In the genomic region with DNA sequence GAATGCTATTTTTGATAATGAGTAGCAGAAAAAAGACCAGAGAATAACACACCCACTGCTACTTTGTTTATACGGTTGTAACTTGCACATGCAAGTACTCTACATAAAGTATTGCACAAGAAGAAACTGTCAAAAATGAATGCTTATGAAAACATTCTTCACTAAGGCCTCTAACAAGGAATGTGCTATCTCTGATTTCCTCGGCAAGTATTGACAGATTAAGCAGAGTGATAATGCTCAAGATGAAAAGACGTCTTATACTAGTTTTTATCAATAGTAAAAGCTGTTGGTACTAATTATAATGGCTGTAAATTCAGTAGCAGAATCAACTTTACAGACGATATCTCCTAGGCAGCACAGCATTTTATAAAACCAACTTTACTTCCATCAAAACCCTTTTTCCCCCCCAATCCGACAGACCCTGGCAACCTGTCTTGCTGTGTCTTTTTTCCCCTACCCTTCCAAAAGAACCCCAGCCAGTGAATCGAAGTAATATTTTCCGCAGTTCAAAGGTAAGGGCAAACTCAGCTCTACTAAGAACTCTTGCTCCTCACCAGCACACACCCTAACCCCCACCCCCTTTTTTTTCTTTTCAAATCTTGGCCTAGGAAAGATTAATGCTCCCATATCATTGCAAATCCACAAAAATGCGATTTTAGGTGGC, we compare ENCODE assay signal across 8 cellular contexts. TPM values are rescaled to one million over a fixed set of nuclear protein-coding genes. Genes with fewer than 3 reads are reported as not detected.
DNase-seq lines count a peak whose midpoint lies in the region; ATAC-seq and TF ChIP-seq lines count a peak whose summit lies in the region.

No MANE protein-coding gene starts in this region.

- peak overlapping the region; percentile 94 to 98 (median 96) for H3K27ac ChIP-seq in Peyer's patch
- H3K27ac ChIP-seq in endodermal cell (ENCODE audit: low read depth, low read length): peak overlapping the region; percentile 96

- DNase-seq in activated T-cell treated with anti-CD3 and anti-CD28 coated beads, Interleukin-2, amount 50 U/mL, for 4 hours: no peak
- DNase-seq in activated T-cell treated with anti-CD3 and anti-CD28 coated beads, Interleukin-2, amount 50 U/mL, for 1 hour: no peak
- DNase-seq in Peyer's patch (no peak), endodermal cell (no peak), neural crest cell (ENCODE audit: low read depth, low spot score) (no peak), NCI-H524 treated with DMSO at 0.1 percent for 48 hours (lab: John Stamatoyannopoulos, UW) (no peak), nucleus accumbens (lab: John Stamatoyannopoulos, UW) (no peak)

- H3K27me3 Mint-ChIP-seq in activated T-cell treated with anti-CD3 and anti-CD28 coated beads, Interleukin-2, amount 50 U/mL, for 4 hours (ENCODE audit: low read depth): no peaks in the 10 kb centered on the region
- no peaks in the 10 kb centered on the region for H3K27me3 Mint-ChIP-seq in endodermal cell (ENCODE audit: insufficient read depth)
- H3K27me3 Mint-ChIP-seq in neural crest cell (ENCODE audit: low read depth): no peaks in the 10 kb centered on the region

- H3K9ac ChIP-seq in endodermal cell (ENCODE audit: extremely low read depth, low read length, poor library complexity, severe bottlenecking): peak overlapping the region; percentile 81

- H3K4me1 ChIP-seq in Peyer's patch: peaks cover 0 to 36% (median 3%) of the 10 kb centered on the region in 4 donors
- H3K4me1 ChIP-seq in endodermal cell (ENCODE audit: control insufficient read depth, insufficient read depth, low read length): no peaks in the 10 kb centered on the region

- WGBS in endodermal cell (ENCODE audit: insufficient coverage in 1 of 2, insufficient read length in 1 of 2), 2 experiments: 0 to 5% methylated on average over 2 to 8 of the region's 8 CpGs

- H3K4me1 Mint-ChIP-seq in activated T-cell treated with anti-CD3 and anti-CD28 coated beads, Interleukin-2, amount 50 U/mL, for 4 hours (ENCODE audit: low read depth): peaks cover 54% of the 10 kb centered on the region
- H3K4me1 Mint-ChIP-seq in endodermal cell (peaks cover 40% of the 10 kb centered on the region), neural crest cell (peaks cover 54% of the 10 kb centered on the region)

- no peak for TF ChIP-seq CTCF in Peyer's patch (IDR thresholded peaks at IDR 0.05)
- no peak for TF ChIP-seq CTCF in endodermal cell (conservative IDR thresholded peaks at IDR 0.05)
- TF ChIP-seq CTCF in neural crest cell (conservative IDR thresholded peaks at IDR 0.05): no peak

- H3K4me3 Mint-ChIP-seq in activated T-cell treated with anti-CD3 and anti-CD28 coated beads, Interleukin-2, amount 50 U/mL, for 4 hours: peak overlapping the region; percentile 86
- H3K4me3 Mint-ChIP-seq in endodermal cell: peak overlapping the region; percentile 95
- peak overlapping the region; percentile 94 for H3K4me3 Mint-ChIP-seq in neural crest cell

- H3K27ac Mint-ChIP-seq in endodermal cell (peak overlapping the region; percentile 93), neural crest cell (ENCODE audit: unreplicated experiment) (peak overlapping the region; percentile 95)

- no peaks in the 10 kb centered on the region for H3K36me3 Mint-ChIP-seq in activated T-cell treated with anti-CD3 and anti-CD28 coated beads, Interleukin-2, amount 50 U/mL, for 4 hours (ENCODE audit: insufficient read depth)
- H3K36me3 Mint-ChIP-seq in endodermal cell (ENCODE audit: low read depth) (peaks cover 2% of the 10 kb centered on the region), neural crest cell (ENCODE audit: low read depth) (no peaks in the 10 kb centered on the region)

- H3K36me3 ChIP-seq in Peyer's patch (no peaks in the 10 kb centered on the region), endodermal cell (ENCODE audit: control insufficient read depth, insufficient read depth, low read length) (peaks cover 5% of the 10 kb centered on the region)

- TF ChIP-seq POLR2A in Peyer's patch (IDR thresholded peaks at IDR 0.05): no peak

- no peak for ATAC-seq in activated T-cell treated with anti-CD3 and anti-CD28 coated beads, Interleukin-2, amount 50 U/mL, for 4 hours
- ATAC-seq in GM21447 (IDR thresholded peaks at IDR 0.05; ENCODE audit: unreplicated experiment): no peak

- H3K4me3 ChIP-seq in Peyer's patch: peak overlapping the region; percentile 85 to 99 (median 87)
- H3K4me3 ChIP-seq in endodermal cell (ENCODE audit: low read length): peak overlapping the region; percentile 98

- no peaks in the 10 kb centered on the region for H3K9me3 Mint-ChIP-seq in activated T-cell treated with anti-CD3 and anti-CD28 coated beads, Interleukin-2, amount 50 U/mL, for 4 hours
- H3K9me3 Mint-ChIP-seq in endodermal cell: no peaks in the 10 kb centered on the region
- no peaks in the 10 kb centered on the region for H3K9me3 Mint-ChIP-seq in neural crest cell

- H3K9me3 ChIP-seq in Peyer's patch: no peaks in the 10 kb centered on the region
- no peaks in the 10 kb centered on the region for H3K9me3 ChIP-seq in endodermal cell (ENCODE audit: control insufficient read depth, low read length)

- H3K27me3 ChIP-seq in Peyer's patch (no peaks in the 10 kb centered on the region), endodermal cell (ENCODE audit: control insufficient read depth, insufficient read depth, low read length, poor library complexity, severe bottlenecking) (no peaks in the 10 kb centered on the region)

RNA-seq across cellular contexts. Expression of gene FRYL, which starts 1.5 kb away (rescaled TPM):
- 10 to 100 TPM; 45.1 to 47.2 (median 46.7) TPM for total RNA-seq in activated T-cell treated with anti-CD3 and anti-CD28 coated beads, Interleukin-2, amount 50 U/mL, for 4 hours
- 100 to 1,000 TPM; 220 to 253 (median 241) TPM for total RNA-seq in Peyer's patch
- total RNA-seq in endodermal cell: 10 to 100 TPM; 56.5 to 62.6 TPM
- 33.2 TPM for polyA plus RNA-seq in endodermal cell (2013, experiment 1 of 2)
- 34.4 TPM for polyA plus RNA-seq in endodermal cell (2013, experiment 2 of 2)
- 48.7 and 51.5 TPM in 2 replicates for total RNA-seq in neural crest cell

RNA-seq across cellular contexts. Expression of gene OCIAD1, which starts 52.3 kb away (rescaled TPM):
- total RNA-seq in activated T-cell treated with anti-CD3 and anti-CD28 coated beads, Interleukin-2, amount 50 U/mL, for 4 hours: 100 to 1,000 TPM; 106 to 120 (median 116) TPM
- total RNA-seq in Peyer's patch (100 to 1,000 TPM in 1 of 4 donors, 10 to 100 TPM in 3; 63.5 to 120 (median 76.5) TPM), endodermal cell (100 to 1,000 TPM; 148 to 152 TPM), neural crest cell (129 and 141 TPM in 2 replicates)
- polyA plus RNA-seq in endodermal cell (2013, experiment 1 of 2): 137 TPM
- polyA plus RNA-seq in endodermal cell (2013, experiment 2 of 2): 127 TPM
